In genomic region chr15:71779073-71779797, GRCh38 we compare ENCODE assay signal across 2 cellular contexts.
TF ChIP-seq lines count a peak whose summit lies in the region.

No MANE protein-coding gene starts in this region.

TF ChIP-seq in IMR-90, 13 proteins besides CTCF, POLR2A, EP300 and RAD21:
- TF ChIP-seq CEBPB (IDR thresholded peaks at IDR 0.05; ENCODE audit: low read depth, low read length): no peak
- TF ChIP-seq ELK1 (IDR thresholded peaks at IDR 0.05; ENCODE audit: borderline replicate concordance, low read depth, low read length): no peak
- TF ChIP-seq RCOR1 (IDR thresholded peaks at IDR 0.05; ENCODE audit: insufficient replicate concordance, low read length): no peak
- TF ChIP-seq SMC3 (IDR thresholded peaks at IDR 0.05; ENCODE audit: low read depth, low read length): no peak
- no peak for TF ChIP-seq USF2 (IDR thresholded peaks at IDR 0.05; ENCODE audit: low read depth, low read length)
- TF ChIP-seq CHD1 (IDR thresholded peaks at IDR 0.05; ENCODE audit: low read depth, low read length): no peak
- TF ChIP-seq MXI1 (IDR thresholded peaks at IDR 0.05; ENCODE audit: borderline replicate concordance, low read depth, low read length): no peak
- TF ChIP-seq MAFK (IDR thresholded peaks at IDR 0.05; ENCODE audit: low read depth, low read length): no peak
- no peak for TF ChIP-seq RFX5 (IDR thresholded peaks at IDR 0.05; ENCODE audit: low read depth, low read length)
- no peak for TF ChIP-seq FOS (IDR thresholded peaks at IDR 0.05; ENCODE audit: low read depth, low read length)
- TF ChIP-seq NFE2L2 (IDR thresholded peaks at IDR 0.05; ENCODE audit: low read depth, low read length): no peak
- TF ChIP-seq BHLHE40 (IDR thresholded peaks at IDR 0.05; ENCODE audit: low read depth, low read length): no peak
- no peak for TF ChIP-seq MAZ (IDR thresholded peaks at IDR 0.05; ENCODE audit: borderline replicate concordance, low read depth, low read length)
TF ChIP-seq in IMR-90: peak in this region for 0.

TF ChIP-seq in H1, 55 proteins besides CTCF, POLR2A, EP300 and RAD21:
- TF ChIP-seq TCF12 (IDR thresholded peaks at IDR 0.05; ENCODE audit: low read depth, low read length) (no peak), CBX8 (IDR thresholded peaks at IDR 0.05; ENCODE audit: borderline replicate concordance, low read depth, low read length) (no peak), TBP (IDR thresholded peaks at IDR 0.05; ENCODE audit: low read depth, low read length) (no peak), TAF1 (IDR thresholded peaks at IDR 0.05; ENCODE audit: low read depth, low read length) (no peak), CHD2 (IDR thresholded peaks at IDR 0.05; ENCODE audit: low read length) (no peak), SUZ12 (IDR thresholded peaks at IDR 0.05; ENCODE audit: low read length) (no peak), MAFK (IDR thresholded peaks at IDR 0.05; ENCODE audit: low read depth, low read length) (no peak), RNF2 (IDR thresholded peaks at IDR 0.05; ENCODE audit: borderline replicate concordance, low read depth, low read length, missing control alignments, poor library complexity, severe bottlenecking) (no peak), FOSL1 (IDR thresholded peaks at IDR 0.05; ENCODE audit: insufficient read depth, low read depth, low read length) (no peak), BCL11A (IDR thresholded peaks at IDR 0.05; ENCODE audit: low read depth in 2 of 2, low read length in 2 of 2) (no peak), ASH2L (IDR thresholded peaks at IDR 0.05; ENCODE audit: low read length) (no peak), CEBPB (IDR thresholded peaks at IDR 0.05; ENCODE audit: low read depth, low read length) (no peak), SIX5 (IDR thresholded peaks at IDR 0.05; ENCODE audit: low read depth, low read length) (no peak), ATF3 (IDR thresholded peaks at IDR 0.05; ENCODE audit: insufficient read depth, low read depth, low read length) (no peak), SP2 (IDR thresholded peaks at IDR 0.05; ENCODE audit: low read length) (no peak)
TF ChIP-seq in H1: peak in this region for 0.
